ENCODE assay signal across 20 cellular contexts in the genomic region with DNA sequence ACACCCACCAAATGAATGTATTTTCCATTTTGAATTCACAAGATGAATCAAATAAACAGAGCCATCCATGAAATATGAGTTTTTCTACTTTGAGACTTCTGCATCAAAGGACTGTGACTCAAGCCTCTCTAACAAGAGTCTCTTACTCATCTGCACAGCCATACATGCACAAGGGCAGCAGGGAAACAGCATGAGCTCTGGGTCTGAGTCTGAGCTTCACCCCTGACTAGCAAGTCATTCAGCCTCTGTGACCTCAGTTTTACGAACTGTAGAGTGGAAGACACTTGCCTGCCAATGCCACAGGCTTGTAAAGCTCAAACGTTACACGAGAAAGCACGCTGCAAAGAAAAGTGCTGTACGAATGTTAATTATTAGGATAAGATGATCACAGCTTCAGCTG. TPM values are rescaled to one million over a fixed set of nuclear protein-coding genes. Genes with fewer than 3 reads are reported as not detected.
DNase-seq lines count a peak whose midpoint lies in the region; ATAC-seq lines count a peak whose summit lies in the region.
"Had no signal": no experiment of that assay in that cellular context is flagged by ENCODE, and none has a peak within 500 bp of the region (broad histone marks: within the 10 kb centered on the region; RNA-seq: fewer than 3 reads in every experiment).

No MANE protein-coding gene starts in this region.

- no peak overlapping the region for H3K4me2 ChIP-seq in GM23248 (ENCODE audit: unreplicated experiment)

- H3K36me3 Mint-ChIP-seq in activated T-helper 2 cell treated with anti-CD3 and anti-CD28 coated beads, Interferon-gamma antibody, Interleukin-2, Interleukin-4, amounts not matched to agents 10 μg/mL and 5 μg/mL and 100 μg/mL, durations not matched to agents 14 hours and 24 hours and 36 hours (ENCODE audit: low read depth), result peaks cover 19% of the 10 kb centered on the region

- peaks cover 8% of the 10 kb centered on the region; the same call in 1 of the 2 replicates for H3F3A ChIP-seq in GM23248 (ENCODE audit: insufficient read depth)

- no peak overlapping the region for H3K9ac ChIP-seq in GM23248

- in situ Hi-C loops in GM23248 (cut with MboI), result no loop called here

- H3K27me3 ChIP-seq in GM23248 (replicated peaks; ENCODE audit: insufficient read depth), result no peaks in the 10 kb centered on the region
- H3K27me3 ChIP-seq: dorsolateral prefrontal cortex had no signal

- WGBS in GM23248 (ENCODE audit: low coverage in 1 of 2, low lambda C conversion rate in 2 of 2, missing lambda C conversion rate in 2 of 2), 2 experiments, result 83 to 88% methylated on average over 5 of the region's 5 CpGs

- no peaks in the 10 kb centered on the region for H3K9me3 ChIP-seq in GM23248 (ENCODE audit: low read depth)
- H3K9me3 ChIP-seq: psoas muscle had no signal

- intact Hi-C loops in activated T-helper 2 cell treated with anti-CD3 and anti-CD28 coated beads, Interferon-gamma antibody, Interleukin-2, Interleukin-4, amounts not matched to agents 10 μg/mL and 5 μg/mL and 100 μg/mL, durations not matched to agents 14 hours and 24 hours and 36 hours (cut with micrococcal nuclease), result no loop called here

- no peaks in the 10 kb centered on the region for H3K36me3 ChIP-seq in GM23248 (ENCODE audit: low read depth)

- H3K4me3 ChIP-seq in GM23248, result no peak overlapping the region
- H3K4me3 ChIP-seq: dorsolateral prefrontal cortex, psoas muscle, SK-N-MC had no signal

- no peak overlapping the region for H2AFZ ChIP-seq in GM23248

- H4K20me1 ChIP-seq in GM23248 (ENCODE audit: insufficient read depth), result no peaks in the 10 kb centered on the region

- no peaks in the 10 kb centered on the region for H3K9me2 ChIP-seq in GM23248 (ENCODE audit: insufficient read depth)

- H3K27ac Mint-ChIP-seq in activated T-helper 2 cell treated with anti-CD3 and anti-CD28 coated beads, Interferon-gamma antibody, Interleukin-2, Interleukin-4, amounts not matched to agents 10 μg/mL and 5 μg/mL and 100 μg/mL, durations not matched to agents 14 hours and 24 hours and 36 hours, result peak overlapping the region; percentile 47
- H3K27ac Mint-ChIP-seq: activated naive CD4-positive, alpha-beta T cell treated with anti-CD3 and anti-CD28 coated beads, Interleukin-2, amount 50 U/mL, for 24 hours; CD8-positive, alpha-beta T cell; nephron progenitor cell had no signal

- H3K9me3 Mint-ChIP-seq in activated T-helper 2 cell treated with anti-CD3 and anti-CD28 coated beads, Interferon-gamma antibody, Interleukin-2, Interleukin-4, amounts not matched to agents 10 μg/mL and 5 μg/mL and 100 μg/mL, durations not matched to agents 14 hours and 24 hours and 36 hours, result no peaks in the 10 kb centered on the region
- H3K9me3 Mint-ChIP-seq: CD8-positive, alpha-beta T cell had no signal

- no peaks in the 10 kb centered on the region for H3K79me2 ChIP-seq in GM23248 (ENCODE audit: insufficient read depth)

- no peak overlapping the region for H3K4me3 Mint-ChIP-seq in activated T-helper 2 cell treated with anti-CD3 and anti-CD28 coated beads, Interferon-gamma antibody, Interleukin-2, Interleukin-4, amounts not matched to agents 10 μg/mL and 5 μg/mL and 100 μg/mL, durations not matched to agents 14 hours and 24 hours and 36 hours (ENCODE audit: low read depth)
- H3K4me3 Mint-ChIP-seq: activated naive CD4-positive, alpha-beta T cell treated with anti-CD3 and anti-CD28 coated beads, Interleukin-2, amount 50 U/mL, for 24 hours; CD8-positive, alpha-beta T cell; nephron progenitor cell had no signal

- DNase-seq in activated T-cell treated with anti-CD3 and anti-CD28 coated beads for 24 hours (ENCODE audit: low read depth) (peak; percentile 11), GM23248 (peak; percentile 67), iris pigment epithelial cell (ENCODE audit: low read depth) (peak; percentile 59), NCI-H1694 treated with DMSO at 0.1 percent for 48 hours (lab: John Stamatoyannopoulos, UW) (no peak)
- DNase-seq in activated T-cell treated with anti-CD3 and anti-CD28 coated beads, Interleukin-2, amount 50 U/mL, for 1 hour, result no peak
- DNase-seq in activated T-helper 2 cell treated with anti-CD3 and anti-CD28 coated beads, Interferon-gamma antibody, Interleukin-2, Interleukin-4, amounts not matched to agents 10 μg/mL and 5 μg/mL and 100 μg/mL, durations not matched to agents 14 hours and 24 hours and 36 hours (ENCODE audit: low spot score), result no peak
- DNase-seq: ACHN; CD8-positive, alpha-beta T cell; DMS79 treated with DMSO at 0.1 percent for 48 hours; dorsolateral prefrontal cortex; hippocampal formation; Kasumi-1; mesendoderm; NCI-H1436; nephron progenitor cell; psoas muscle had no signal

- peaks cover 45% of the 10 kb centered on the region for H3K4me1 Mint-ChIP-seq in activated T-helper 2 cell treated with anti-CD3 and anti-CD28 coated beads, Interferon-gamma antibody, Interleukin-2, Interleukin-4, amounts not matched to agents 10 μg/mL and 5 μg/mL and 100 μg/mL, durations not matched to agents 14 hours and 24 hours and 36 hours (ENCODE audit: low read depth)

- ATAC-seq in GM21576 (IDR thresholded peaks at IDR 0.05; ENCODE audit: unreplicated experiment) (no peak), HG03097 (IDR thresholded peaks at IDR 0.05; ENCODE audit: low FRiP score, unreplicated experiment) (no peak)
- ATAC-seq: CD8-positive, alpha-beta T cell; psoas muscle had no signal

- no peaks in the 10 kb centered on the region for H3K27me3 Mint-ChIP-seq in activated T-helper 2 cell treated with anti-CD3 and anti-CD28 coated beads, Interferon-gamma antibody, Interleukin-2, Interleukin-4, amounts not matched to agents 10 μg/mL and 5 μg/mL and 100 μg/mL, durations not matched to agents 14 hours and 24 hours and 36 hours (ENCODE audit: low read depth)
- H3K27me3 Mint-ChIP-seq: activated naive CD4-positive, alpha-beta T cell treated with anti-CD3 and anti-CD28 coated beads, Interleukin-2, amount 50 U/mL, for 24 hours had no signal

- H3K27ac ChIP-seq in GM23248, result no peak overlapping the region
- H3K27ac ChIP-seq: psoas muscle, SK-N-MC had no signal

- H3K4me1 ChIP-seq in GM23248 (ENCODE audit: insufficient read depth), result peaks cover 8% of the 10 kb centered on the region

RNA-seq across cellular contexts. Expression of a gene that starts 42.9 kb away (rescaled TPM):
- 0.89 and 3.1 TPM in 2 replicates for total RNA-seq in GM23248 (2014; rRNA removed; shearing (Covaris generic))
- 1.8 and 2.5 TPM in 2 replicates for polyA plus RNA-seq in GM23248 (2016; fragmentation: Nextera tagmentation; extraction: Ambion mirVana)
- total RNA-seq in activated T-helper 2 cell treated with anti-CD3 and anti-CD28 coated beads, Interferon-gamma antibody, Interleukin-2, Interleukin-4, amounts not matched to agents 10 μg/mL and 5 μg/mL and 100 μg/mL, durations not matched to agents 14 hours and 24 hours and 36 hours, result 15.3 and 15.7 TPM in 2 replicates

Comparison
In these comparisons a context has a peak if more than half of its experiments do, and no peak if none do; other contexts are left out.
1. DNase-seq: peak in activated T-cell treated with anti-CD3 and anti-CD28 coated beads for 24 hours (single experiment), GM23248 (single experiment) and iris pigment epithelial cell (single experiment); none in activated T-cell treated with anti-CD3 and anti-CD28 coated beads, Interleukin-2, amount 50 U/mL, for 1 hour (single experiment), activated T-helper 2 cell treated with anti-CD3 and anti-CD28 coated beads, Interferon-gamma antibody, Interleukin-2, Interleukin-4, amounts not matched to agents 10 μg/mL and 5 μg/mL and 100 μg/mL, durations not matched to agents 14 hours and 24 hours and 36 hours (single experiment) and NCI-H1694 treated with DMSO at 0.1 percent for 48 hours (single experiment).